ENCODE assay signal across 9 cellular contexts in the genomic region with DNA sequence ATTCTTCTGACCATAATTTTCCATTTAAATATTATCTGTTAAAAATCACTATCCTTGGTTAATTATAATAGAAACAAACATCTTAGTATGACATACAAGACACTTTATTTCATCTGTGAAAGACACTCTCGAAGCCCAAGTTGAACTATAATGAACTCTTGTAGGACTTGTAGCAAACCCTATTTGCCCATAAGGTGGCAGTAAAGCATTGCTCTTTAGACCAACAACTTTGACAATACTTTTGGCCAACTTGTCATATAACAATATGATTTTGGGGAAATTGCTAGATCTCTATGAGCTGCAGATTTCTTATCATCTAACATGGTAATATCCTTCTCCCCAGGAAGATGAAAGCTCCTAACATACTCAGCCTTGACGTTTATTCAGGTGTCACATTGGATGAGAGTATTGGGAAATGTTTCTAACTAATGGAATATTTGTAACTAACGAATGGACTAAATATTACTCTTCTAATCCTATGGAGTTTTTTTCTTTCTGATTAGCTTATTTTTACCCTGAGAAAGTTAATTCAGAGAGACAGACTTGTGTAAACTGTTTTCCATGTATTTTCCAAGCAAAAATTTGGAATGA. TPM values are rescaled to one million over a fixed set of nuclear protein-coding genes. Genes with fewer than 3 reads are reported as not detected.
DNase-seq lines count a peak whose midpoint lies in the region; ATAC-seq, FAIRE-seq and TF ChIP-seq lines count a peak whose summit lies in the region.
"Had no signal": no experiment of that assay in that cellular context is flagged by ENCODE, and none has a peak within 500 bp of the region (broad histone marks: within the 10 kb centered on the region; RNA-seq: fewer than 3 reads in every experiment).

No MANE protein-coding gene starts in this region.

- DNase-seq in A172 (ENCODE audit: low spot score) (peak; percentile 72), NCI-H446 treated with DMSO at 0.1 percent for 48 hours (lab: John Stamatoyannopoulos, UW) (peak; percentile 7), body of pancreas (peak in 2 of 4 donors; percentile 9 to 46), suprapubic skin (ENCODE audit: low spot score in 2 of 2) (no peak), DMS79 (lab: John Stamatoyannopoulos, UW) (no peak)

- intact Hi-C loops in body of pancreas (cut with DNase I), result no loop called here

- H3K36me3 ChIP-seq in body of pancreas (replicated peaks in 1 of 2; ENCODE audit: insufficient read depth in 1 of 2, low read depth in 2 of 2) (no peaks in the 10 kb centered on the region), suprapubic skin (no peaks in the 10 kb centered on the region)

- FAIRE-seq in islet of Langerhans (lab: Jason Lieb, UNC), result peak; percentile 98

- ATAC-seq in HG02981 (IDR thresholded peaks at IDR 0.05; ENCODE audit: unreplicated experiment), result peak; percentile 79
- peak; percentile 52 for ATAC-seq in body of pancreas

- no peak for TF ChIP-seq EP300 in suprapubic skin (IDR thresholded peaks at IDR 0.05)

- WGBS in body of pancreas, 2 donors, result 32 to 33% methylated on average over 3 of the region's 3 CpGs
- 33% methylated on average over 3 of the region's 3 CpGs for WGBS in suprapubic skin

- H3K4me1 ChIP-seq in body of pancreas (no peaks in the 10 kb centered on the region), suprapubic skin (no peaks in the 10 kb centered on the region)

- H3K4me3 ChIP-seq in body of pancreas, result no peak overlapping the region
- H3K4me3 ChIP-seq in suprapubic skin, result no peak overlapping the region

- TF ChIP-seq POLR2A in body of pancreas (IDR thresholded peaks at IDR 0.05), result no peak
- TF ChIP-seq POLR2A in suprapubic skin (IDR thresholded peaks at IDR 0.05), result no peak

- no peak overlapping the region for H3K27ac ChIP-seq in body of pancreas
- H3K27ac ChIP-seq in suprapubic skin, result no peak overlapping the region

- H3K27me3 ChIP-seq in body of pancreas, result no peaks in the 10 kb centered on the region
- H3K27me3 ChIP-seq in suprapubic skin, result no peaks in the 10 kb centered on the region

- TF ChIP-seq CTCF in GM12874 (IDR thresholded peaks at IDR 0.05; ENCODE audit: insufficient read depth, low read depth, low read length) (peak; percentile 39; the same call in 1 of the 2 replicates), body of pancreas (IDR thresholded peaks at IDR 0.05) (peak; percentile 23 to 77 (median 69)), suprapubic skin (IDR thresholded peaks at IDR 0.05) (peak; percentile 41 to 51)

- H3K9me3 ChIP-seq in body of pancreas, result no peaks in the 10 kb centered on the region
- H3K9me3 ChIP-seq in suprapubic skin, result no peaks in the 10 kb centered on the region

RNA-seq across cellular contexts. Expression of a gene that starts 11.0 kb away (rescaled TPM):
- total RNA-seq in A172 (2014; rRNA removed; shearing (Covaris generic)), result not detected in 2 replicates
- total RNA-seq in body of pancreas, result not detected
- total RNA-seq in suprapubic skin, result not detected
- total RNA-seq: urinary bladder had no signal

RNA-seq across cellular contexts. Expression of a gene that starts 23.5 kb away (rescaled TPM):
- 0.89 and 2.4 TPM in 2 replicates for total RNA-seq in A172 (2014; rRNA removed; shearing (Covaris generic))
- total RNA-seq in body of pancreas, result not detected
- total RNA-seq in suprapubic skin, result 1 to 10 TPM in 1 of 4 donors, not detected in 3; 2.3 TPM
- total RNA-seq: urinary bladder had no signal

RNA-seq across cellular contexts. Expression of a gene that starts 59.0 kb away (rescaled TPM):
- not detected in 2 replicates for total RNA-seq in A172 (2014; rRNA removed; shearing (Covaris generic))
- total RNA-seq in body of pancreas (not detected), suprapubic skin (not detected)
- total RNA-seq: urinary bladder had no signal

Comparison
In these comparisons a context has a peak if more than half of its experiments do, and no peak if none do; other contexts are left out.
1. DNase-seq: peak in A172 (single experiment) and NCI-H446 treated with DMSO at 0.1 percent for 48 hours (single experiment); none in suprapubic skin (0 of 2) and DMS79 (single experiment).
2. Peak in every context shown above with its lines, with median percentiles within 50 percentile points of each other: CTCF ChIP-seq.